22 cellular contexts compared by ENCODE assay signal in genomic region chr10:3871424-3871996, GRCh38.
DNase-seq lines count a peak whose midpoint lies in the region; ATAC-seq, FAIRE-seq and TF ChIP-seq lines count a peak whose summit lies in the region.
"Had no signal": no experiment of that assay in that cellular context is flagged by ENCODE, and none has a peak within 500 bp of the region (broad histone marks: within the 10 kb centered on the region; RNA-seq: fewer than 3 reads in every experiment).

No MANE protein-coding gene starts in this region.

- no peak for TF ChIP-seq RAD21 in K562 (CRISPR knock-in tag; conservative IDR thresholded peaks at IDR 0.05 in 1 of 2, IDR thresholded peaks at IDR 0.05 in 1 of 2)

- H3K9me1 ChIP-seq in K562 (ENCODE audit: control insufficient read depth, insufficient read depth, low read length): no peaks in the 10 kb centered on the region

- POLR2A ChIA-PET in Caco-2 (lab: Charles Lee) (no interaction called here), K562 (lab: Yijun Ruan, JAX) (interaction anchor here (1.3 kb wide), 1 partner anchor 87 kb away, joined by 3 read pairs; the partner anchor contains the start of gene KLF6)

- FAIRE-seq in K562 (lab: Jason Lieb, UNC): no peak
- FAIRE-seq: astrocyte, TTC549 had no signal

- peak overlapping the region in 2 of 4 donors; percentile 26 to 30 for H3K4me3 Mint-ChIP-seq in CD4-positive, CD25-positive, alpha-beta regulatory T cell
- H3K4me3 Mint-ChIP-seq in Caco-2 (ENCODE audit: unreplicated experiment) (no peak overlapping the region), neural progenitor cell (no peak overlapping the region)
- H3K4me3 Mint-ChIP-seq: activated CD4-positive, alpha-beta T cell treated with anti-CD3 and anti-CD28 coated beads, Interleukin-2, amount 10 ng/mL, durations not matched to agents 7 days and 5 days; nephron had no signal

- H3K36me3 Mint-ChIP-seq in CD4-positive, CD25-positive, alpha-beta regulatory T cell: no peaks in the 10 kb centered on the region
- H3K36me3 Mint-ChIP-seq in Caco-2 (ENCODE audit: insufficient read depth, unreplicated experiment): no peaks in the 10 kb centered on the region
- no peaks in the 10 kb centered on the region for H3K36me3 Mint-ChIP-seq in neural progenitor cell

- no peak for TF ChIP-seq CTCF in Caco-2 (IDR thresholded peaks at IDR 0.05; ENCODE audit: insufficient read depth in 1 of 2, low read depth in 1 of 2, low read length in 1 of 2, severe bottlenecking in 1 of 2, unreplicated experiment in 1 of 2)
- TF ChIP-seq CTCF in K562 (IDR thresholded peaks at IDR 0.05 in 2 of 3, conservative IDR thresholded peaks at IDR 0.05 in 1 of 3; ENCODE audit: insufficient read depth in 2 of 3, low read depth in 1 of 3, low read length in 3 of 3): no peak
- no peak for TF ChIP-seq CTCF in neural progenitor cell (IDR thresholded peaks at IDR 0.05)

- H3K27ac ChIP-seq in CD4-positive, CD25-positive, alpha-beta regulatory T cell (ENCODE audit: insufficient read depth, low read length, poor library complexity, severe bottlenecking): no peak overlapping the region
- H3K27ac ChIP-seq in K562 (ENCODE audit: extremely low read depth, low read depth, low read length) (no peak overlapping the region), neural progenitor cell (no peak overlapping the region)
- H3K27ac ChIP-seq: esophagus squamous epithelium, upper lobe of left lung had no signal

- intact Hi-C loops in Caco-2 (cut with micrococcal nuclease; ENCODE audit: unreplicated experiment): no loop called here
- intact Hi-C loops in K562 (cut with micrococcal nuclease): no loop called here

- CTCF ChIA-PET in Caco-2 (lab: Charles Lee): no interaction called here
- CTCF ChIA-PET in K562 (lab: Yijun Ruan, JAX; ENCODE audit: low intra/inter-chr PET ratio): no interaction called here

- WGBS in K562 (ENCODE audit: insufficient coverage, low coverage, missing lambda C conversion rate): 60% methylated on average over 6 of the region's 6 CpGs

- no peak for ATAC-seq in CD4-positive, CD25-positive, alpha-beta regulatory T cell (ENCODE audit: low read depth in 2 of 2)
- ATAC-seq in K562: no peak
- no peak for ATAC-seq in HG02938 (IDR thresholded peaks at IDR 0.05; ENCODE audit: unreplicated experiment)
- ATAC-seq: HCT116, left cardiac atrium had no signal

- H3K9ac ChIP-seq in K562 (ENCODE audit: insufficient read depth in 1 of 2, low read depth in 2 of 2, low read length in 2 of 2) (no peak overlapping the region), neural progenitor cell (no peak overlapping the region)

- H3K27me3 Mint-ChIP-seq in CD4-positive, CD25-positive, alpha-beta regulatory T cell: peaks cover 5% of the 10 kb centered on the region
- H3K27me3 Mint-ChIP-seq in Caco-2 (ENCODE audit: insufficient read depth, unreplicated experiment) (no peaks in the 10 kb centered on the region), neural progenitor cell (ENCODE audit: insufficient read depth, low read depth) (no peaks in the 10 kb centered on the region)
- H3K27me3 Mint-ChIP-seq: activated CD4-positive, alpha-beta T cell treated with anti-CD3 and anti-CD28 coated beads, Interleukin-2, amount 10 ng/mL, durations not matched to agents 7 days and 5 days had no signal

- H3K9me3 ChIP-seq in CD4-positive, CD25-positive, alpha-beta regulatory T cell (ENCODE audit: control insufficient read depth in 2 of 2, low read length in 2 of 2): no peaks in the 10 kb centered on the region
- no peaks in the 10 kb centered on the region for H3K9me3 ChIP-seq in Caco-2
- H3K9me3 ChIP-seq in K562 (replicated peaks; ENCODE audit: control insufficient read depth, insufficient read depth, low read depth, low read length): no peaks in the 10 kb centered on the region
- no peaks in the 10 kb centered on the region for H3K9me3 ChIP-seq in neural progenitor cell (ENCODE audit: low read depth)
- H3K9me3 ChIP-seq: BE2C, esophagus squamous epithelium, upper lobe of left lung had no signal

- peaks cover 63% of the 10 kb centered on the region for H3K4me1 ChIP-seq in CD4-positive, CD25-positive, alpha-beta regulatory T cell (ENCODE audit: control insufficient read depth, insufficient read depth, low read length, poor library complexity, severe bottlenecking)
- H3K4me1 ChIP-seq in Caco-2: peaks cover 29% of the 10 kb centered on the region
- H3K4me1 ChIP-seq in K562 (replicated peaks in 1 of 2; ENCODE audit: control insufficient read depth in 2 of 2, insufficient read depth in 2 of 2, low read length in 2 of 2): peaks cover 4 to 6% of the 10 kb centered on the region in 2 experiments; a peak in 3 of 5 replicates
- peaks cover 8% of the 10 kb centered on the region for H3K4me1 ChIP-seq in neural progenitor cell
- H3K4me1 ChIP-seq: BE2C had no signal

- H4K20me1 ChIP-seq in K562 (replicated peaks; ENCODE audit: control insufficient read depth, insufficient read depth, low read length) (no peaks in the 10 kb centered on the region), neural progenitor cell (ENCODE audit: low read depth) (no peaks in the 10 kb centered on the region)

- TF ChIP-seq POLR2A in K562 (conservative IDR thresholded peaks at IDR 0.05): no peak

- no peak overlapping the region for H3K4me3 ChIP-seq in CD4-positive, CD25-positive, alpha-beta regulatory T cell (ENCODE audit: low read depth, low read length)
- H3K4me3 ChIP-seq in Caco-2 (ENCODE audit: low read depth, low read length) (no peak overlapping the region), K562 (no peak overlapping the region), neural progenitor cell (no peak overlapping the region)
- H3K4me3 ChIP-seq: esophagus squamous epithelium, upper lobe of left lung had no signal

- H3K36me3 ChIP-seq in CD4-positive, CD25-positive, alpha-beta regulatory T cell (ENCODE audit: control insufficient read depth, insufficient read depth, low read length): no peaks in the 10 kb centered on the region
- H3K36me3 ChIP-seq in Caco-2 (ENCODE audit: control insufficient read depth, insufficient read depth, low read length) (no peaks in the 10 kb centered on the region), K562 (ENCODE audit: control insufficient read depth, insufficient read depth, low read length) (no peaks in the 10 kb centered on the region), neural progenitor cell (no peaks in the 10 kb centered on the region)
- H3K36me3 ChIP-seq: BE2C, esophagus squamous epithelium, upper lobe of left lung had no signal

- no peak for DNase-seq in CD4-positive, CD25-positive, alpha-beta regulatory T cell
- DNase-seq in Caco-2 (no peak), K562 (ENCODE audit: extremely low read depth in 1 of 4, low spot score in 3 of 4) (no peak), neural progenitor cell (ENCODE audit: low spot score) (peak; percentile 15), NCI-H2107 treated with DMSO at 0.1 percent for 48 hours (lab: John Stamatoyannopoulos, UW; ENCODE audit: unreplicated experiment) (no peak), D341Med (ENCODE audit: low spot score) (no peak)
- DNase-seq: activated CD4-positive, alpha-beta T cell treated with anti-CD3 and anti-CD28 coated beads, Interleukin-2, amount 10 ng/mL, durations not matched to agents 7 days and 5 days; activated naive CD4-positive, alpha-beta T cell treated with anti-CD3 and anti-CD28 coated beads, Interleukin-2, amount 50 U/mL, for 16 hours; BE2C; cerebellar nuclear complex; effector CD4-positive, alpha-beta T cell; esophagus squamous epithelium; left cardiac atrium; mesendoderm; NCI-H524; stimulated activated CD4-positive, alpha-beta T cell treated with anti-CD3 and anti-CD28 coated beads, Interleukin-2, amount 100 ng/mL, for 24 hours; upper lobe of left lung had no signal

- BruUV-seq in Caco-2 (replicated peaks; lab: Mats Ljungman, UMichigan) (no TSS peak), K562 (replicated peaks; lab: Mats Ljungman, UMichigan) (no TSS peak)

- H3K9me3 Mint-ChIP-seq in CD4-positive, CD25-positive, alpha-beta regulatory T cell: no peaks in the 10 kb centered on the region
- no peaks in the 10 kb centered on the region for H3K9me3 Mint-ChIP-seq in Caco-2 (ENCODE audit: unreplicated experiment)
- no peaks in the 10 kb centered on the region for H3K9me3 Mint-ChIP-seq in neural progenitor cell
- H3K9me3 Mint-ChIP-seq: activated CD4-positive, alpha-beta T cell treated with anti-CD3 and anti-CD28 coated beads, Interleukin-2, amount 10 ng/mL, durations not matched to agents 7 days and 5 days; nephron had no signal

- H3K27ac Mint-ChIP-seq in CD4-positive, CD25-positive, alpha-beta regulatory T cell: peak overlapping the region; percentile 60 to 99 (median 97)
- H3K27ac Mint-ChIP-seq in Caco-2 (ENCODE audit: unreplicated experiment) (peak overlapping the region; percentile 31), neural progenitor cell (peak overlapping the region; percentile 36)
- H3K27ac Mint-ChIP-seq: activated CD4-positive, alpha-beta T cell treated with anti-CD3 and anti-CD28 coated beads, Interleukin-2, amount 10 ng/mL, durations not matched to agents 7 days and 5 days; nephron had no signal

- peaks cover 45 to 79% (median 65%) of the 10 kb centered on the region in 4 donors for H3K4me1 Mint-ChIP-seq in CD4-positive, CD25-positive, alpha-beta regulatory T cell
- H3K4me1 Mint-ChIP-seq in Caco-2 (ENCODE audit: low read depth, unreplicated experiment): peaks cover 37% of the 10 kb centered on the region
- H3K4me1 Mint-ChIP-seq in neural progenitor cell: peaks cover 21% of the 10 kb centered on the region

- in situ Hi-C loops in K562 (cut with MboI): no loop called here

- peak overlapping the region; percentile 15; the same call in 1 of the 2 replicates for H2AFZ ChIP-seq in K562 (ENCODE audit: low read depth, low read length)
- H2AFZ ChIP-seq in neural progenitor cell (replicated peaks): no peak overlapping the region

- TF ChIP-seq EP300 in K562 (IDR thresholded peaks at IDR 0.05; ENCODE audit: low read length): no peak

- H3K4me2 ChIP-seq in K562 (ENCODE audit: insufficient read depth, low read length): no peak overlapping the region
- H3K4me2 ChIP-seq in neural progenitor cell: no peak overlapping the region

- no peaks in the 10 kb centered on the region for H3F3A ChIP-seq in neural progenitor cell (ENCODE audit: low read depth)

- H3K79me2 ChIP-seq in K562 (ENCODE audit: control insufficient read depth, insufficient read depth, low read length) (no peaks in the 10 kb centered on the region), neural progenitor cell (ENCODE audit: low read depth) (no peaks in the 10 kb centered on the region)

- H3K27me3 ChIP-seq in CD4-positive, CD25-positive, alpha-beta regulatory T cell (ENCODE audit: control insufficient read depth, insufficient read depth, low read length): no peaks in the 10 kb centered on the region
- H3K27me3 ChIP-seq in Caco-2 (replicated peaks; ENCODE audit: control insufficient read depth, insufficient read depth, low read length) (no peaks in the 10 kb centered on the region), K562 (ENCODE audit: control insufficient read depth in 2 of 2, insufficient read depth in 2 of 2, low read length in 2 of 2) (no peaks in the 10 kb centered on the region), neural progenitor cell (no peaks in the 10 kb centered on the region)
- H3K27me3 ChIP-seq: BE2C, esophagus squamous epithelium, upper lobe of left lung had no signal

TF ChIP-seq in K562, 482 proteins besides CTCF, POLR2A, EP300 and RAD21 (continues in another document):
- TF ChIP-seq ZNF408 (CRISPR knock-in tag; IDR thresholded peaks at IDR 0.05; ENCODE audit: low read depth): no peak

Comparison
In these comparisons a context has a peak if more than half of its experiments do, and no peak if none do; other contexts are left out.
1. H3K27ac Mint-ChIP-seq: peak in every context shown above with its lines; median percentile 97 in CD4-positive, CD25-positive, alpha-beta regulatory T cell; 36 in neural progenitor cell; 31 in Caco-2.